In the genomic region with DNA sequence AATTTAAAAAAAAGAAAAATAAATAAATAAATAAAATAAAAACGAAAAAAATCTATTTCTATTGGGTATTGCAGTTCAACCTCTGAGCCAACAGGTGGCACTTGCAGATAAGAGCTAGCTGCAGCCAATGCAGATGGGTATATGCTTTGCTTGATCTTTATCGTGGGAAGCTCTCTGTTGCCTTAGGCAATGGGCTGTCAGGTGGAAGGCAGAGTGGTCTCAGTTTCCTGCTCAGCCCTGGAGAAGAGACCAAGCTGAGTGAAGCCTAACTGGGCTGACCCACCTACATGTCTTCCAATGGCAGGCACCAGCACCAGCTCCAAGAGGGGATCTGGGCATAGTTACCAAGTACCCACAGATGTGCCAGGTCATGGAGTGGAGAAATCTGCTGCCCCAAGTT, we compare ENCODE assay signal across 8 cellular contexts.
A peak's percentile ranks its signal among the peaks of the same experiment; 100 is the strongest.
DNase-seq lines count a peak whose midpoint lies in the region; ATAC-seq and TF ChIP-seq lines count a peak whose summit lies in the region.

No MANE protein-coding gene starts in this region.

- H3K4me3 ChIP-seq in AG10803 (ENCODE audit: low read length), result no peak overlapping the region
- H3K4me3 ChIP-seq in NT2/D1 (ENCODE audit: insufficient read length, low read depth), result no peak overlapping the region

- TF ChIP-seq CTCF in AG10803 (conservative IDR thresholded peaks at IDR 0.05; ENCODE audit: low read length), result peak; percentile 57
- peak; percentile 53 for TF ChIP-seq CTCF in GM12873 (IDR thresholded peaks at IDR 0.05; ENCODE audit: insufficient read depth, low read depth, low read length, missing control alignments)

- no peaks in the 10 kb centered on the region for H3K4me1 ChIP-seq in NT2/D1 (ENCODE audit: insufficient read depth, insufficient read length)

- H3K27me3 ChIP-seq in NT2/D1 (ENCODE audit: insufficient read depth, insufficient read length), result no peaks in the 10 kb centered on the region

- H3K9me3 ChIP-seq in NT2/D1 (ENCODE audit: insufficient read depth, low read length), result no peaks in the 10 kb centered on the region

- peak; percentile 40 for DNase-seq in AG10803 (ENCODE audit: low read depth)
- peak; percentile 8 for DNase-seq in NT2/D1 (ENCODE audit: low read depth, low spot score)
- peak; percentile 36 for DNase-seq in fibroblast of gingiva (ENCODE audit: low read depth)
- no peak for DNase-seq in mucosa of gallbladder (ENCODE audit: low spot score)
- DNase-seq in activated effector memory CD4-positive, alpha-beta T cell treated with Interleukin-2 at 50 U/mL for 16 hours, result no peak

- H3K9ac ChIP-seq in NT2/D1 (ENCODE audit: insufficient read length, low read depth), result no peak overlapping the region

- H3K36me3 ChIP-seq in NT2/D1 (ENCODE audit: insufficient read depth, insufficient read length, low read length), result no peaks in the 10 kb centered on the region

- ATAC-seq in GM21360 (IDR thresholded peaks at IDR 0.05; ENCODE audit: unreplicated experiment) (no peak), GM18868 (IDR thresholded peaks at IDR 0.05; ENCODE audit: unreplicated experiment) (no peak)

Comparison
In these comparisons a context has a peak if more than half of its experiments do, and no peak if none do; other contexts are left out.
1. DNase-seq: peak in AG10803 (single experiment), NT2/D1 (single experiment) and fibroblast of gingiva (single experiment); none in mucosa of gallbladder (single experiment) and activated effector memory CD4-positive, alpha-beta T cell treated with Interleukin-2 at 50 U/mL for 16 hours (single experiment).